Comparison of ENCODE assay signal across 8 cellular contexts in genomic region chr7:139916717-139917395, GRCh38.
DNase-seq lines count a peak whose midpoint lies in the region; ATAC-seq and TF ChIP-seq lines count a peak whose summit lies in the region.

No MANE protein-coding gene starts in this region.

- peak; percentile 48 for ATAC-seq in GM18499 (IDR thresholded peaks at IDR 0.05; ENCODE audit: insufficient read depth, unreplicated experiment)
- ATAC-seq in GM21447 (IDR thresholded peaks at IDR 0.05; ENCODE audit: unreplicated experiment): peak; percentile 75
- peak; percentile 57 for ATAC-seq in HG03565 (IDR thresholded peaks at IDR 0.05; ENCODE audit: unreplicated experiment)
- peak; percentile 17 for ATAC-seq in foreskin keratinocyte

- no peaks in the 10 kb centered on the region for H3K9me3 Mint-ChIP-seq in type B pancreatic cell

- peaks cover 32% of the 10 kb centered on the region for H3K4me1 ChIP-seq in foreskin keratinocyte

- no peak overlapping the region for H3K4me3 Mint-ChIP-seq in type B pancreatic cell

- DNase-seq in foreskin keratinocyte: no peak
- no peak for DNase-seq in type B pancreatic cell (ENCODE audit: extremely low spot score, unreplicated experiment)
- no peak for DNase-seq in RKO (ENCODE audit: low spot score)
- no peak for DNase-seq in AG08395 (ENCODE audit: low spot score)
- DNase-seq in mesenteric fat pad (ENCODE audit: low spot score): no peak

- H3K27me3 ChIP-seq in foreskin keratinocyte: no peaks in the 10 kb centered on the region

- TF ChIP-seq CTCF in foreskin keratinocyte (conservative IDR thresholded peaks at IDR 0.05): no peak
- TF ChIP-seq CTCF in type B pancreatic cell (conservative IDR thresholded peaks at IDR 0.05): no peak

- H3K27me3 Mint-ChIP-seq in type B pancreatic cell: peaks cover 3% of the 10 kb centered on the region

- no peaks in the 10 kb centered on the region for H3K36me3 Mint-ChIP-seq in type B pancreatic cell

- no peak overlapping the region for H3K27ac Mint-ChIP-seq in type B pancreatic cell

- H3K4me1 Mint-ChIP-seq in type B pancreatic cell (ENCODE audit: unreplicated experiment): peaks cover 9% of the 10 kb centered on the region

- no peak overlapping the region for H3K27ac ChIP-seq in foreskin keratinocyte

Comparison
In these comparisons a context has a peak if more than half of its experiments do, and no peak if none do; other contexts are left out.
1. ATAC-seq: peak in every context shown above with its lines; median percentile 75 in GM21447; 57 in HG03565; 48 in GM18499; 17 in foreskin keratinocyte.